Comparison of ENCODE assay signal across 35 cellular contexts in the genomic region with DNA sequence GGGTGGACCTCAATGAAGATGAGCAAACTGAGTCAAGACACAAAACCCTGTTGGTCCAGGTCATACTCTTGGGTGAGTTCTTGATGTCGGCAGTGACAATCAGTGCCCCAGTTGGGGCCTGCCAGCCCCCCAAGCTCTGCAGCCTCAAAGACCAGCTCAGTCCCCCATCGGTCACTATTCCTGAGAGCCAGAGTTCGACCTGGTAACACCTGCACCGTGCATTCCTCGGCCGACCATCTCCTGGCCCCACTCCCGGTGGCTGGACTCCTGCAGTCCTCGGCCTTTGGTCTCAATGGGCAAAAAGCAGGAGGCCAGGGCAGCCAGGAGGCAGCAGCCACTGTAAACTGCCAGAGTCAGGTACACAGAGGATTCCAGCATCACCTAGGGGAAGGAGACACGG. TPM values are rescaled to one million over a fixed set of nuclear protein-coding genes. Genes with fewer than 3 reads are reported as not detected.
"Had no signal": no experiment of that assay in that cellular context is flagged by ENCODE, and none has a peak within 500 bp of the region (broad histone marks: within the 10 kb centered on the region; RNA-seq: fewer than 3 reads in every experiment).

No MANE protein-coding gene starts in this region.

- H3K9me3 ChIP-seq: left lung, lower lobe of right lung, neutrophil, right atrium auricular region, right lobe of liver, stomach, testis, thyroid gland, transverse colon, uterus had no signal

- H3K4me3 Mint-ChIP-seq: immature natural killer cell; naive thymus-derived CD8-positive, alpha-beta T cell; nephron; neural crest cell; stimulated activated naive B cell treated with anti-CD40 and anti-IgM and Interleukin-4, amounts not matched to agents 10 μg/mL and 1 μg/mL and 100 μg/mL, for 72 hours had no signal

- ATAC-seq: left colon; left lung; lower lobe of right lung; naive thymus-derived CD8-positive, alpha-beta T cell; right lobe of liver; stimulated activated naive B cell treated with anti-CD40 and anti-IgM and Interleukin-4, amounts not matched to agents 10 μg/mL and 1 μg/mL and 100 μg/mL, for 72 hours; stimulated activated naive CD8-positive, alpha-beta T cell treated with anti-CD3 and anti-CD28 coated beads, Interleukin-15, Interleukin-2, amounts not matched to agents 100 U/mL and 50 U/mL, for 24 hours had no signal

- H3K4me1 Mint-ChIP-seq: immature natural killer cell, neural crest cell had no signal

- DNase-seq: hypothalamus; immature natural killer cell; kidney; left colon; left lung; lower lobe of right lung; mesenchymal stem cell; naive thymus-derived CD8-positive, alpha-beta T cell; occipital lobe; right lobe of liver; stimulated activated CD4-positive, alpha-beta T cell treated with anti-CD3 and anti-CD28 coated beads, Interleukin-12 subunit alpha, Interleukin-12 subunit beta, amount 100 ng/mL, for 4 hours; stimulated activated CD4-positive, alpha-beta T cell treated with anti-CD3 and anti-CD28 coated beads, Interleukin-15, amount 100 ng/mL, for 24 hours; stimulated activated CD4-positive, alpha-beta T cell treated with anti-CD3 and anti-CD28 coated beads, Interleukin-2, amount 100 ng/mL, for 24 hours; stimulated activated CD4-positive, alpha-beta T cell treated with anti-CD3 and anti-CD28 coated beads, Interleukin-4, amount 100 ng/mL, for 1 hour; stimulated activated naive B cell treated with anti-CD40 and anti-IgM and Interleukin-4, amounts not matched to agents 10 μg/mL and 1 μg/mL and 100 μg/mL, for 72 hours; stimulated activated naive CD8-positive, alpha-beta T cell treated with anti-CD3 and anti-CD28 coated beads, Interleukin-15, Interleukin-2, amounts not matched to agents 100 U/mL and 50 U/mL, for 24 hours; stomach; testis; thyroid gland; transverse colon; uterus had no signal

- H3K9me3 Mint-ChIP-seq: immature natural killer cell; nephron; neural crest cell; stimulated activated naive B cell treated with anti-CD40 and anti-IgM and Interleukin-4, amounts not matched to agents 10 μg/mL and 1 μg/mL and 100 μg/mL, for 72 hours had no signal

- H3K4me3 ChIP-seq: left lung, lower lobe of right lung, right atrium auricular region, right lobe of liver, smooth muscle cell, stomach, testis, thyroid gland, transverse colon, uterus had no signal

- H3K4me1 ChIP-seq: parathyroid adenoma, right lobe of liver, stomach, testis, transverse colon, uterus had no signal

- H3K27ac Mint-ChIP-seq: immature natural killer cell; naive thymus-derived CD8-positive, alpha-beta T cell; nephron; progenitor cell of endocrine pancreas; stimulated activated naive B cell treated with anti-CD40 and anti-IgM and Interleukin-4, amounts not matched to agents 10 μg/mL and 1 μg/mL and 100 μg/mL, for 72 hours had no signal

- H3K36me3 Mint-ChIP-seq: immature natural killer cell; naive thymus-derived CD8-positive, alpha-beta T cell; stimulated activated naive B cell treated with anti-CD40 and anti-IgM and Interleukin-4, amounts not matched to agents 10 μg/mL and 1 μg/mL and 100 μg/mL, for 72 hours had no signal

- H3K36me3 ChIP-seq: left lung, lower lobe of right lung, neutrophil, right atrium auricular region, right lobe of liver, stomach, thyroid gland, transverse colon, uterus had no signal

- H3K27me3 ChIP-seq: left lung, neutrophil, right atrium auricular region, right lobe of liver, stomach, testis, thyroid gland, transverse colon, uterus had no signal

RNA-seq across cellular contexts. Expression of gene DAO, which starts 32.5 kb away (rescaled TPM):
- total RNA-seq: left lung; lower lobe of right lung; mammary epithelial cell; mucosa of gallbladder; naive thymus-derived CD8-positive, alpha-beta T cell; neural crest cell; occipital lobe; osteocyte; progenitor cell of endocrine pancreas; pulmonary artery endothelial cell; renal cortical epithelial cell; right atrium auricular region; skeletal muscle tissue; smooth muscle cell; stomach; thyroid gland; ureter; uterus had no signal
- polyA plus RNA-seq: immature natural killer cell; mammary epithelial cell; naive thymus-derived CD8-positive, alpha-beta T cell; smooth muscle cell; stomach had no signal
